23 cellular contexts compared by ENCODE assay signal in genomic region chr7:149385195-149385955, GRCh38.
DNase-seq lines count a peak whose midpoint lies in the region; ATAC-seq and TF ChIP-seq lines count a peak whose summit lies in the region.
"Had no signal": no experiment of that assay in that cellular context is flagged by ENCODE, and none has a peak within 500 bp of the region (broad histone marks: within the 10 kb centered on the region; RNA-seq: fewer than 3 reads in every experiment).

No MANE protein-coding gene starts in this region.

- H3K36me3 Mint-ChIP-seq in neural crest cell (ENCODE audit: low read depth) = no peaks in the 10 kb centered on the region
- no peaks in the 10 kb centered on the region for H3K36me3 Mint-ChIP-seq in stimulated activated effector memory CD8-positive, alpha-beta T cell treated with anti-CD3 and anti-CD28 coated beads, Interleukin-12 subunit alpha, Interleukin-12 subunit beta, amount 100 ng/mL, for 72 hours
- H3K36me3 Mint-ChIP-seq: neural progenitor cell, type B pancreatic cell had no signal

- H3K27me3 Mint-ChIP-seq in neural crest cell (ENCODE audit: low read depth) = peaks cover 25% of the 10 kb centered on the region

- H3K9me3 Mint-ChIP-seq in neural crest cell = peaks cover 2% of the 10 kb centered on the region
- H3K9me3 Mint-ChIP-seq in stimulated activated effector memory CD8-positive, alpha-beta T cell treated with anti-CD3 and anti-CD28 coated beads, Interleukin-12 subunit alpha, Interleukin-12 subunit beta, amount 100 ng/mL, for 72 hours = peaks cover 2% of the 10 kb centered on the region
- H3K9me3 Mint-ChIP-seq: activated naive CD8-positive, alpha-beta T cell treated with anti-CD3 and anti-CD28 coated beads, Interleukin-2, amount 50 U/mL, for 24 hours; type B pancreatic cell had no signal

- H3K4me3 Mint-ChIP-seq in neural crest cell = no peak overlapping the region
- no peak overlapping the region for H3K4me3 Mint-ChIP-seq in stimulated activated effector memory CD8-positive, alpha-beta T cell treated with anti-CD3 and anti-CD28 coated beads, Interleukin-12 subunit alpha, Interleukin-12 subunit beta, amount 100 ng/mL, for 72 hours
- H3K4me3 Mint-ChIP-seq: activated CD4-positive, alpha-beta T cell treated with anti-CD3 and anti-CD28 coated beads, Interleukin-2, amount 10 ng/mL, durations not matched to agents 7 days and 5 days; activated naive CD8-positive, alpha-beta T cell treated with anti-CD3 and anti-CD28 coated beads, Interleukin-2, amount 50 U/mL, for 24 hours; activated T-cell treated with anti-CD3 and anti-CD28 coated beads, Interleukin-2, amount 50 U/mL, for 4 hours; neural progenitor cell; type B pancreatic cell had no signal

- no peaks in the 10 kb centered on the region for H3K4me1 Mint-ChIP-seq in neural crest cell
- no peaks in the 10 kb centered on the region for H3K4me1 Mint-ChIP-seq in stimulated activated effector memory CD8-positive, alpha-beta T cell treated with anti-CD3 and anti-CD28 coated beads, Interleukin-12 subunit alpha, Interleukin-12 subunit beta, amount 100 ng/mL, for 72 hours
- H3K4me1 Mint-ChIP-seq: activated CD4-positive, alpha-beta T cell treated with anti-CD3 and anti-CD28 coated beads, Interleukin-2, amount 10 ng/mL, durations not matched to agents 7 days and 5 days; activated naive CD8-positive, alpha-beta T cell treated with anti-CD3 and anti-CD28 coated beads, Interleukin-2, amount 50 U/mL, for 24 hours; neural progenitor cell had no signal

- peak; percentile 36 for DNase-seq in NCI-H748 (lab: John Stamatoyannopoulos, UW; ENCODE audit: unreplicated experiment)
- no peak for DNase-seq in NCI-H748 treated with DMSO at 0.1 percent for 48 hours (lab: John Stamatoyannopoulos, UW)
- DNase-seq in NCI-H1105 treated with DMSO at 0.1 percent for 48 hours (lab: John Stamatoyannopoulos, UW) = peak; percentile 90
- DNase-seq in NCI-H345 treated with DMSO at 0.1 percent for 48 hours (lab: John Stamatoyannopoulos, UW; ENCODE audit: unreplicated experiment) = peak; percentile 37
- DNase-seq in neural crest cell (ENCODE audit: low read depth, low spot score) = no peak
- no peak for DNase-seq in stimulated activated effector memory CD8-positive, alpha-beta T cell treated with anti-CD3 and anti-CD28 coated beads, Interleukin-12 subunit alpha, Interleukin-12 subunit beta, amount 100 ng/mL, for 72 hours (ENCODE audit: low spot score in 2 of 2)
- DNase-seq: activated CD4-positive, alpha-beta T cell treated with anti-CD3 and anti-CD28 coated beads, Interleukin-2, amount 10 ng/mL, durations not matched to agents 7 days and 5 days; activated naive CD8-positive, alpha-beta T cell treated with anti-CD3 and anti-CD28 coated beads, Interleukin-2, amount 50 U/mL, for 24 hours; activated T-cell treated with anti-CD3 and anti-CD28 coated beads, Interleukin-2, amount 50 U/mL, for 4 hours; dermis blood vessel endothelial cell; EL; esophagus squamous epithelium; foreskin melanocyte; KG1; NCI-H2081 treated with DMSO at 0.1 percent for 48 hours; right cardiac atrium; stimulated activated CD4-positive, alpha-beta T cell treated with anti-CD3 and anti-CD28 coated beads, Interleukin-2, amount 100 ng/mL, for 48 hours; WERI-Rb-1 had no signal

- peak overlapping the region; percentile 30 for H3K27ac Mint-ChIP-seq in neural crest cell (ENCODE audit: unreplicated experiment)
- no peak overlapping the region for H3K27ac Mint-ChIP-seq in stimulated activated effector memory CD8-positive, alpha-beta T cell treated with anti-CD3 and anti-CD28 coated beads, Interleukin-12 subunit alpha, Interleukin-12 subunit beta, amount 100 ng/mL, for 72 hours
- H3K27ac Mint-ChIP-seq: activated CD4-positive, alpha-beta T cell treated with anti-CD3 and anti-CD28 coated beads, Interleukin-2, amount 10 ng/mL, durations not matched to agents 7 days and 5 days; activated naive CD8-positive, alpha-beta T cell treated with anti-CD3 and anti-CD28 coated beads, Interleukin-2, amount 50 U/mL, for 24 hours; neural progenitor cell; type B pancreatic cell had no signal

- TF ChIP-seq CTCF in neural crest cell (conservative IDR thresholded peaks at IDR 0.05) = no peak

- no peak for ATAC-seq in stimulated activated effector memory CD8-positive, alpha-beta T cell treated with anti-CD3 and anti-CD28 coated beads, Interleukin-12 subunit alpha, Interleukin-12 subunit beta, amount 100 ng/mL, for 72 hours
- ATAC-seq in HG02840 (IDR thresholded peaks at IDR 0.05; ENCODE audit: low FRiP score, unreplicated experiment) = no peak
- ATAC-seq: activated naive CD8-positive, alpha-beta T cell treated with anti-CD3 and anti-CD28 coated beads, Interleukin-2, amount 50 U/mL, for 24 hours; activated T-cell treated with anti-CD3 and anti-CD28 coated beads, Interleukin-2, amount 50 U/mL, for 4 hours; GM12878; right cardiac atrium; Right ventricle myocardium inferior had no signal

Comparison
In these comparisons a context has a peak if more than half of its experiments do, and no peak if none do; other contexts are left out.
1. DNase-seq: peak in NCI-H748 (single experiment), NCI-H1105 treated with DMSO at 0.1 percent for 48 hours (single experiment) and NCI-H345 treated with DMSO at 0.1 percent for 48 hours (single experiment); none in NCI-H748 treated with DMSO at 0.1 percent for 48 hours (single experiment), neural crest cell (single experiment) and stimulated activated effector memory CD8-positive, alpha-beta T cell treated with anti-CD3 and anti-CD28 coated beads, Interleukin-12 subunit alpha, Interleukin-12 subunit beta, amount 100 ng/mL, for 72 hours (0 of 2).